10 cellular contexts compared by ENCODE assay signal in genomic region chr20:46327557-46327956, GRCh38. TPM values are rescaled to one million over a fixed set of nuclear protein-coding genes. Genes with fewer than 3 reads are reported as not detected.
"Had no signal": no experiment of that assay in that cellular context is flagged by ENCODE, and none has a peak within 500 bp of the region (broad histone marks: within the 10 kb centered on the region; RNA-seq: fewer than 3 reads in every experiment).

No MANE protein-coding gene starts in this region.

- ATAC-seq: HCT116 had no signal

- H3K27ac Mint-ChIP-seq: GM23338, HFFc6 had no signal

- H3K4me2 ChIP-seq: KMS-11 had no signal

- H3K9me3 ChIP-seq: HAP-1 had no signal

- H3K36me3 ChIP-seq: HAP-1 had no signal

- H3K27ac ChIP-seq: HL-60, KMS-11 had no signal

- H3K9ac ChIP-seq: KMS-11 had no signal

- H2AFZ ChIP-seq: GM23338 had no signal

- H3K9me3 Mint-ChIP-seq: GM23338, HFFc6 had no signal

- H3K4me3 ChIP-seq: GM23338, HAP-1 had no signal

- DNase-seq: HFFc6, IMR-90, KBM-7 had no signal

- H3K4me3 Mint-ChIP-seq: GM23338, HFFc6 had no signal

RNA-seq across cellular contexts. Expression of gene CDH22, which starts 19.3 kb away (rescaled TPM):
- total RNA-seq: H4, HFFc6, HT1080, IMR-90 had no signal
- polyA plus RNA-seq: IMR-90 had no signal
